Comparison of ENCODE assay signal across 18 cellular contexts in genomic region chrX:153876112-153876491, GRCh38. TPM values are rescaled to one million over a fixed set of nuclear protein-coding genes. Genes with fewer than 3 reads are reported as not detected.
A peak's percentile ranks its signal among the peaks of the same experiment; 100 is the strongest.
DNase-seq lines count a peak whose midpoint lies in the region; ATAC-seq, FAIRE-seq and TF ChIP-seq lines count a peak whose summit lies in the region.
"Had no signal": no experiment of that assay in that cellular context is flagged by ENCODE, and none has a peak within 500 bp of the region (broad histone marks: within the 10 kb centered on the region; RNA-seq: fewer than 3 reads in every experiment).

No MANE protein-coding gene starts in this region.

- intact Hi-C loops in activated CD4-positive, alpha-beta memory T cell treated with anti-CD3 and anti-CD28 coated beads for 36 hours (cut with micrococcal nuclease), result no loop called here
- intact Hi-C loops in dorsolateral prefrontal cortex (cut with DNase I), result loop anchor here in 1 of 2 donors (5.0 kb wide), 1 partner anchor 91 kb away; no protein-coding TSS in a partner anchor

- no peak for FAIRE-seq in frontal cortex (lab: Jason Lieb, UNC)
- FAIRE-seq: A549, GM19239, K562 had no signal

- POLR2A ChIA-PET in activated CD4-positive, alpha-beta memory T cell treated with anti-CD3 and anti-CD28 coated beads for 36 hours (lab: Charles Lee), result no interaction called here
- POLR2A ChIA-PET in activated CD4-positive, alpha-beta memory T cell treated with anti-CD3 and anti-CD28 coated beads, Interleukin-2, amount 10 ng/mL, durations not matched to agents 7 days and 5 days (lab: Charles Lee), result no interaction called here

- H3K4me3 ChIP-seq in dorsolateral prefrontal cortex, result peak overlapping the region in 31 of 59 donors; percentile 7 to 60 (median 47)
- H3K4me3 ChIP-seq: A549, K562, PC-9, SJCRH30 had no signal

- ATAC-seq in HG02678 (IDR thresholded peaks at IDR 0.05; ENCODE audit: unreplicated experiment) (no peak), HG03025 (IDR thresholded peaks at IDR 0.05; ENCODE audit: low FRiP score, unreplicated experiment) (no peak)

- no peaks in the 10 kb centered on the region for H3K9me3 Mint-ChIP-seq in activated CD4-positive, alpha-beta memory T cell treated with anti-CD3 and anti-CD28 coated beads for 36 hours
- no peaks in the 10 kb centered on the region for H3K9me3 Mint-ChIP-seq in activated CD4-positive, alpha-beta memory T cell treated with anti-CD3 and anti-CD28 coated beads, Interleukin-2, amount 10 ng/mL, durations not matched to agents 7 days and 5 days

- peaks cover 10% of the 10 kb centered on the region for H3K4me1 Mint-ChIP-seq in activated CD4-positive, alpha-beta memory T cell treated with anti-CD3 and anti-CD28 coated beads for 36 hours (ENCODE audit: low read depth)
- peaks cover 11% of the 10 kb centered on the region for H3K4me1 Mint-ChIP-seq in activated CD4-positive, alpha-beta memory T cell treated with anti-CD3 and anti-CD28 coated beads, Interleukin-2, amount 10 ng/mL, durations not matched to agents 7 days and 5 days

- TF ChIP-seq CTCF in dorsolateral prefrontal cortex (IDR thresholded peaks at IDR 0.05 in 54 of 56, conservative IDR thresholded peaks at IDR 0.05 in 2 of 56; ENCODE audit: low read depth in 1 of 56, partially characterized antibody in 56 of 56), result no peak

- peak overlapping the region in 5 of 59 donors; percentile 19 to 58 (median 42) for H3K27ac ChIP-seq in dorsolateral prefrontal cortex
- H3K27ac ChIP-seq: A549, PC-9, SJCRH30 had no signal

- peak overlapping the region; percentile 20 for H3K4me3 Mint-ChIP-seq in activated CD4-positive, alpha-beta memory T cell treated with anti-CD3 and anti-CD28 coated beads for 36 hours
- H3K4me3 Mint-ChIP-seq in activated CD4-positive, alpha-beta memory T cell treated with anti-CD3 and anti-CD28 coated beads, Interleukin-2, amount 10 ng/mL, durations not matched to agents 7 days and 5 days, result no peak overlapping the region

- CTCF ChIA-PET in activated CD4-positive, alpha-beta memory T cell treated with anti-CD3 and anti-CD28 coated beads for 36 hours (lab: Charles Lee), result no interaction called here
- CTCF ChIA-PET in activated CD4-positive, alpha-beta memory T cell treated with anti-CD3 and anti-CD28 coated beads, Interleukin-2, amount 10 ng/mL, durations not matched to agents 7 days and 5 days (lab: Charles Lee), result no interaction called here

- H3K36me3 Mint-ChIP-seq in activated CD4-positive, alpha-beta memory T cell treated with anti-CD3 and anti-CD28 coated beads for 36 hours, result no peaks in the 10 kb centered on the region
- no peaks in the 10 kb centered on the region for H3K36me3 Mint-ChIP-seq in activated CD4-positive, alpha-beta memory T cell treated with anti-CD3 and anti-CD28 coated beads, Interleukin-2, amount 10 ng/mL, durations not matched to agents 7 days and 5 days (ENCODE audit: low read depth)
- H3K36me3 Mint-ChIP-seq: CD14-positive monocyte had no signal

- peaks cover 0 to 88% (median 37%) of the 10 kb centered on the region in 45 donors for H3K27me3 ChIP-seq in dorsolateral prefrontal cortex
- H3K27me3 ChIP-seq: SJCRH30 had no signal

- no peak for DNase-seq in activated CD4-positive, alpha-beta memory T cell treated with anti-CD3 and anti-CD28 coated beads for 36 hours
- no peak for DNase-seq in activated CD4-positive, alpha-beta memory T cell treated with anti-CD3 and anti-CD28 coated beads, Interleukin-2, amount 10 ng/mL, durations not matched to agents 7 days and 5 days
- DNase-seq in NCI-H748 treated with DMSO at 0.1 percent for 48 hours (lab: John Stamatoyannopoulos, UW), result peak; percentile 8
- peak in 1 of 10 donors; percentile 34 for DNase-seq in dorsolateral prefrontal cortex
- DNase-seq in frontal cortex (ENCODE audit: low spot score in 2 of 2), result no peak
- DNase-seq in putamen (ENCODE audit: low spot score), result no peak
- DNase-seq: COR-L47, NCI-H2171 had no signal

- H3K27ac Mint-ChIP-seq in activated CD4-positive, alpha-beta memory T cell treated with anti-CD3 and anti-CD28 coated beads for 36 hours, result peak overlapping the region; percentile 38
- H3K27ac Mint-ChIP-seq in activated CD4-positive, alpha-beta memory T cell treated with anti-CD3 and anti-CD28 coated beads, Interleukin-2, amount 10 ng/mL, durations not matched to agents 7 days and 5 days, result no peak overlapping the region

- peaks cover 8% of the 10 kb centered on the region for H3K27me3 Mint-ChIP-seq in activated CD4-positive, alpha-beta memory T cell treated with anti-CD3 and anti-CD28 coated beads for 36 hours
- peaks cover 18% of the 10 kb centered on the region for H3K27me3 Mint-ChIP-seq in activated CD4-positive, alpha-beta memory T cell treated with anti-CD3 and anti-CD28 coated beads, Interleukin-2, amount 10 ng/mL, durations not matched to agents 7 days and 5 days

RNA-seq across cellular contexts. Expression of gene L1CAM, which starts 9.9 kb away (rescaled TPM):
- 1 to 10 TPM in 1 of 2 experiments, under 1 TPM in 1; 0.45 to 1.3 TPM for total RNA-seq in activated CD4-positive, alpha-beta memory T cell treated with anti-CD3 and anti-CD28 coated beads for 36 hours
- total RNA-seq in activated CD4-positive, alpha-beta memory T cell treated with anti-CD3 and anti-CD28 coated beads, Interleukin-2, amount 10 ng/mL, durations not matched to agents 7 days and 5 days, result 1 to 10 TPM; 4.2 to 5.2 TPM
- total RNA-seq in dorsolateral prefrontal cortex, result 100 to 1,000 TPM in 118 of 120 experiments, 10 to 100 TPM in 2; 45.6 to 277 (median 185) TPM
- total RNA-seq in frontal cortex, result 101 TPM

RNA-seq across cellular contexts. Expression of gene AVPR2, which starts 28.4 kb away (rescaled TPM):
- total RNA-seq in activated CD4-positive, alpha-beta memory T cell treated with anti-CD3 and anti-CD28 coated beads for 36 hours, result not detected
- not detected for total RNA-seq in activated CD4-positive, alpha-beta memory T cell treated with anti-CD3 and anti-CD28 coated beads, Interleukin-2, amount 10 ng/mL, durations not matched to agents 7 days and 5 days
- total RNA-seq in dorsolateral prefrontal cortex (under 1 TPM in 2 of 120 experiments, not detected in 118; 0.41 to 0.66 TPM), frontal cortex (not detected)
- total RNA-seq: H7, K562, NCI-H460, SJCRH30 had no signal

RNA-seq across cellular contexts. Expression of gene PDZD4, which starts 45.8 kb away (rescaled TPM):
- total RNA-seq in activated CD4-positive, alpha-beta memory T cell treated with anti-CD3 and anti-CD28 coated beads for 36 hours, result 1 to 10 TPM; 4.9 to 5.7 TPM
- 1 to 10 TPM in 1 of 2 experiments, under 1 TPM in 1; 0.88 to 1.1 TPM for total RNA-seq in activated CD4-positive, alpha-beta memory T cell treated with anti-CD3 and anti-CD28 coated beads, Interleukin-2, amount 10 ng/mL, durations not matched to agents 7 days and 5 days
- 100 to 1,000 TPM; 104 to 526 (median 351) TPM for total RNA-seq in dorsolateral prefrontal cortex
- 165 TPM for total RNA-seq in frontal cortex

RNA-seq across cellular contexts. Expression of gene ARHGAP4, which starts 50.0 kb away (rescaled TPM):
- total RNA-seq in activated CD4-positive, alpha-beta memory T cell treated with anti-CD3 and anti-CD28 coated beads for 36 hours, result 100 to 1,000 TPM; 151 to 160 TPM
- 100 to 1,000 TPM; 262 to 267 TPM for total RNA-seq in activated CD4-positive, alpha-beta memory T cell treated with anti-CD3 and anti-CD28 coated beads, Interleukin-2, amount 10 ng/mL, durations not matched to agents 7 days and 5 days
- total RNA-seq in dorsolateral prefrontal cortex (10 to 100 TPM in 106 of 120 experiments, 1 to 10 TPM in 14; 6.4 to 31.6 (median 14.8) TPM), frontal cortex (5.7 TPM)

RNA-seq across cellular contexts. Expression of gene NAA10, which starts 58.7 kb away (rescaled TPM):
- 100 to 1,000 TPM; 106 to 115 TPM for total RNA-seq in activated CD4-positive, alpha-beta memory T cell treated with anti-CD3 and anti-CD28 coated beads for 36 hours
- 10 to 100 TPM; 63.1 to 63.7 TPM for total RNA-seq in activated CD4-positive, alpha-beta memory T cell treated with anti-CD3 and anti-CD28 coated beads, Interleukin-2, amount 10 ng/mL, durations not matched to agents 7 days and 5 days
- total RNA-seq in dorsolateral prefrontal cortex, result 100 to 1,000 TPM in 13 of 120 experiments, 10 to 100 TPM in 107; 57.4 to 119 (median 83.8) TPM
- 21.6 TPM for total RNA-seq in frontal cortex

Comparison
In these comparisons a context has a peak if more than half of its experiments do, and no peak if none do; other contexts are left out.
1. RNA of gene L1CAM, which starts 9.9 kb away (total RNA-seq): 45.6 to 277 TPM in dorsolateral prefrontal cortex and 101 TPM in frontal cortex (single experiment); 4.2 to 5.2 TPM in activated CD4-positive, alpha-beta memory T cell treated with anti-CD3 and anti-CD28 coated beads, Interleukin-2, amount 10 ng/mL, durations not matched to agents 7 days and 5 days and 0.45 to 1.3 TPM in activated CD4-positive, alpha-beta memory T cell treated with anti-CD3 and anti-CD28 coated beads for 36 hours; every median in the first group is over 4 times any median in the second.
2. RNA of gene PDZD4, which starts 45.8 kb away (total RNA-seq): 104 to 526 TPM in dorsolateral prefrontal cortex and 165 TPM in frontal cortex (single experiment); 4.9 to 5.7 TPM in activated CD4-positive, alpha-beta memory T cell treated with anti-CD3 and anti-CD28 coated beads for 36 hours and 0.88 to 1.1 TPM in activated CD4-positive, alpha-beta memory T cell treated with anti-CD3 and anti-CD28 coated beads, Interleukin-2, amount 10 ng/mL, durations not matched to agents 7 days and 5 days; every median in the first group is over 10 times any median in the second.